Comparison of ENCODE assay signal across 1 cellular context in genomic region chr14:85575617-85575898, GRCh38.
TF ChIP-seq lines count a peak whose summit lies in the region.

No MANE protein-coding gene starts in this region.

TF ChIP-seq in GM23338, 12 proteins besides CTCF, POLR2A, EP300 and RAD21 (continued from another document):
- TF ChIP-seq, protein P1, sequence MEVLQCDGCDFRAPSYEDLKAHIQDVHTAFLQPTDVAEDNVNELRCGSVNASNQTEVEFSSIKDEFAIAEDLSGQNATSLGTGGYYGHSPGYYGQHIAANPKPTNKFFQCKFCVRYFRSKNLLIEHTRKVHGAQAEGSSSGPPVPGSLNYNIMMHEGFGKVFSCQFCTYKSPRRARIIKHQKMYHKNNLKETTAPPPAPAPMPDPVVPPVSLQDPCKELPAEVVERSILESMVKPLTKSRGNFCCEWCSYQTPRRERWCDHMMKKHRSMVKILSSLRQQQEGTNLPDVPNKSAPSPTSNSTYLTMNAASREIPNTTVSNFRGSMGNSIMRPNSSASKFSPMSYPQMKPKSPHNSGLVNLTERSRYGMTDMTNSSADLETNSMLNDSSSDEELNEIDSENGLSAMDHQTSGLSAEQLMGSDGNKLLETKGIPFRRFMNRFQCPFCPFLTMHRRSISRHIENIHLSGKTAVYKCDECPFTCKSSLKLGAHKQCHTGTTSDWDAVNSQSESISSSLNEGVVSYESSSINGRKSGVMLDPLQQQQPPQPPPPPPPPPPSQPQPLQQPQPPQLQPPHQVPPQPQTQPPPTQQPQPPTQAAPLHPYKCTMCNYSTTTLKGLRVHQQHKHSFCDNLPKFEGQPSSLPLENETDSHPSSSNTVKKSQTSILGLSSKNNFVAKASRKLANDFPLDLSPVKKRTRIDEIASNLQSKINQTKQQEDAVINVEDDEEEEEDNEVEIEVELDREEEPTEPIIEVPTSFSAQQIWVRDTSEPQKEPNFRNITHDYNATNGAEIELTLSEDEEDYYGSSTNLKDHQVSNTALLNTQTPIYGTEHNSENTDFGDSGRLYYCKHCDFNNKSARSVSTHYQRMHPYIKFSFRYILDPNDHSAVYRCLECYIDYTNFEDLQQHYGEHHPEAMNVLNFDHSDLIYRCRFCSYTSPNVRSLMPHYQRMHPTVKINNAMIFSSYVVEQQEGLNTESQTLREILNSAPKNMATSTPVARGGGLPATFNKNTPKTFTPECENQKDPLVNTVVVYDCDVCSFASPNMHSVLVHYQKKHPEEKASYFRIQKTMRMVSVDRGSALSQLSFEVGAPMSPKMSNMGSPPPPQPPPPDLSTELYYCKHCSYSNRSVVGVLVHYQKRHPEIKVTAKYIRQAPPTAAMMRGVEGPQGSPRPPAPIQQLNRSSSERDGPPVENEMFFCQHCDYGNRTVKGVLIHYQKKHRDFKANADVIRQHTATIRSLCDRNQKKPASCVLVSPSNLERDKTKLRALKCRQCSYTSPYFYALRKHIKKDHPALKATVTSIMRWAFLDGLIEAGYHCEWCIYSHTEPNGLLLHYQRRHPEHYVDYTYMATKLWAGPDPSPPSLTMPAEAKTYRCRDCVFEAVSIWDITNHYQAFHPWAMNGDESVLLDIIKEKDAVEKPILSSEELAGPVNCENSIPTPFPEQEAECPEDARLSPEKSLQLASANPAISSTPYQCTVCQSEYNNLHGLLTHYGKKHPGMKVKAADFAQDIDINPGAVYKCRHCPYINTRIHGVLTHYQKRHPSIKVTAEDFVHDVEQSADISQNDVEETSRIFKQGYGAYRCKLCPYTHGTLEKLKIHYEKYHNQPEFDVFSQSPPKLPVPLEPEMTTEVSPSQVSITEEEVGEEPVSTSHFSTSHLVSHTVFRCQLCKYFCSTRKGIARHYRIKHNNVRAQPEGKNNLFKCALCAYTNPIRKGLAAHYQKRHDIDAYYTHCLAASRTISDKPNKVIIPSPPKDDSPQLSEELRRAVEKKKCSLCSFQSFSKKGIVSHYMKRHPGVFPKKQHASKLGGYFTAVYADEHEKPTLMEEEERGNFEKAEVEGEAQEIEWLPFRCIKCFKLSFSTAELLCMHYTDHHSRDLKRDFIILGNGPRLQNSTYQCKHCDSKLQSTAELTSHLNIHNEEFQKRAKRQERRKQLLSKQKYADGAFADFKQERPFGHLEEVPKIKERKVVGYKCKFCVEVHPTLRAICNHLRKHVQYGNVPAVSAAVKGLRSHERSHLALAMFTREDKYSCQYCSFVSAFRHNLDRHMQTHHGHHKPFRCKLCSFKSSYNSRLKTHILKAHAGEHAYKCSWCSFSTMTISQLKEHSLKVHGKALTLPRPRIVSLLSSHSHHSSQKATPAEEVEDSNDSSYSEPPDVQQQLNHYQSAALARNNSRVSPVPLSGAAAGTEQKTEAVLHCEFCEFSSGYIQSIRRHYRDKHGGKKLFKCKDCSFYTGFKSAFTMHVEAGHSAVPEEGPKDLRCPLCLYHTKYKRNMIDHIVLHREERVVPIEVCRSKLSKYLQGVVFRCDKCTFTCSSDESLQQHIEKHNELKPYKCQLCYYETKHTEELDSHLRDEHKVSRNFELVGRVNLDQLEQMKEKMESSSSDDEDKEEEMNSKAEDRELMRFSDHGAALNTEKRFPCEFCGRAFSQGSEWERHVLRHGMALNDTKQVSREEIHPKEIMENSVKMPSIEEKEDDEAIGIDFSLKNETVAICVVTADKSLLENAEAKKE (CRISPR knock-in tag; IDR thresholded peaks at IDR 0.05): no peak
